ENCODE assay signal across 12 cellular contexts in the genomic region with DNA sequence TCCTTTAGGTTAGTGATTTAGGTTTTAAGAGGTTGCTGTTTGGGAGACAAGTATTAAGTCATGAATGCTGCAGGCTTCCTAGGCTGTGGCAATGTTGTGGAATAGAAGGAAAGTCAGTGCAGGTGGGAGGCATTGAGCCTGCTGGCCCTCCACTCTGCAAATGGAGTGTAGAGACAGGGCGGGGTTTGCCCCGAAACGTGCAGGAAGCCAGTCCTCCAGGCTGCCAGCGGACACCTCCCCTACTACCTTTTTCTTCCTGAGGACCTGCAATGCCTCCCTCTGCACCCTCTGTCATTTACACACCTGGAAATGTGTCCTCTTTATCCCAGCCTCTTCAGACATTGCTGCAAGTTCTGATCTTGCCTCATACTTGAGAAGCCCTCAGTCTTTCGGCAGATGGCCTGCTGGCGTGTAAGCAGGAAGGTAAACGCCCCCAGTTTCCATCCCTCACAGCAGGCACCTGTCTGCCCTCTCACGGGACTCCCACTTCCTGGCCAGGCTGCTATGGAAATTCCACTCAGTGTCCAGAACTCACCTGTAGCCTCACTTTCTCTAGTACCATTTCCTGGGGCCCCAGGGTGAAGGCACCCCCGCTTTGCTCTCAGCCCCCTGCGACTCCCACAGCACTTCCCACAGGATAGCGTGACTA.
DNase-seq lines count a peak whose midpoint lies in the region; ATAC-seq, FAIRE-seq and TF ChIP-seq lines count a peak whose summit lies in the region.
"Had no signal": no experiment of that assay in that cellular context is flagged by ENCODE, and none has a peak within 500 bp of the region (broad histone marks: within the 10 kb centered on the region; RNA-seq: fewer than 3 reads in every experiment).

No MANE protein-coding gene starts in this region.

- no peaks in the 10 kb centered on the region for H3K9me3 Mint-ChIP-seq in endothelial cell (ENCODE audit: unreplicated experiment)

- peaks cover 8% of the 10 kb centered on the region for H3K4me1 Mint-ChIP-seq in endothelial cell (ENCODE audit: unreplicated experiment)

- peak overlapping the region; percentile 11 for H3K27ac Mint-ChIP-seq in endothelial cell (ENCODE audit: unreplicated experiment)

- DNase-seq in DMS153 (lab: John Stamatoyannopoulos, UW) (peak; percentile 71), DMS153 treated with DMSO at 0.1 percent for 48 hours (lab: John Stamatoyannopoulos, UW; ENCODE audit: unreplicated experiment) (no peak), NCI-H510A (lab: John Stamatoyannopoulos, UW) (peak; percentile 68), endothelial cell (ENCODE audit: low spot score) (no peak), AML-193 (lab: John Stamatoyannopoulos, UW) (no peak), frontal cortex (ENCODE audit: low spot score in 2 of 2) (no peak), C1 segment of cervical spinal cord (lab: John Stamatoyannopoulos, UW) (no peak)
- DNase-seq: GM23248, mesenchymal stem cell, NCI-H748 treated with DMSO at 0.1 percent for 48 hours, T1000 had no signal

- no peak for TF ChIP-seq CTCF in endothelial cell (IDR thresholded peaks at IDR 0.05; ENCODE audit: unreplicated experiment)

- H3K27me3 Mint-ChIP-seq in endothelial cell (ENCODE audit: unreplicated experiment): no peaks in the 10 kb centered on the region

- no peak for FAIRE-seq in frontal cortex (lab: Jason Lieb, UNC)

- no peak overlapping the region for H3K4me3 Mint-ChIP-seq in endothelial cell (ENCODE audit: unreplicated experiment)

- peak; percentile 34 for ATAC-seq in GM18867 (IDR thresholded peaks at IDR 0.05; ENCODE audit: unreplicated experiment)

- no peaks in the 10 kb centered on the region for H3K36me3 Mint-ChIP-seq in endothelial cell (ENCODE audit: low read depth, unreplicated experiment)

Comparison
In these comparisons a context has a peak if more than half of its experiments do, and no peak if none do; other contexts are left out.
1. DNase-seq: peak in DMS153 (single experiment) and NCI-H510A (single experiment); none in DMS153 treated with DMSO at 0.1 percent for 48 hours (single experiment), endothelial cell (single experiment), AML-193 (0 of 2), frontal cortex (0 of 2) and C1 segment of cervical spinal cord (0 of 14).